In the genomic region with DNA sequence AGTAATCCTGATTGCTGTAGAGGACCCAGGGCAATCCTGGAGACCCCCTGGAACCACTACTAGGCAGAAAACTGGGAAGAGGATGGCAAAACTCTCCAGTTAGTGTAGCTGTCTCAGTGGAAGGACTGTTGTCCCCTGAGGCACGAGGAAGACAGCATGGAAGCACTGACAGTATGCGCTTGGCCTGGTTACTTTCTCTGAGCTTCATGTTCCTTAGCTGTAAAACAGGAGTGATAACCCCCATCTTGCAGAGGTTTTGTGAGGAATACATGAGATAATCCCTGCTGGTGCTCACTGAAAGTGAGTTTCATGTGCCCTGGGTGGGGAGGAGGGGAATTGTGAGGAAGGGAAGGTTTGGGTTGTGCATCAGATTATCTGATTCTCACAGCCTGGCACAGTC, we compare ENCODE assay signal across 1 cellular context.
TF ChIP-seq lines count a peak whose summit lies in the region.

No MANE protein-coding gene starts in this region.

TF ChIP-seq in GM23338, 12 proteins besides CTCF, POLR2A, EP300 and RAD21 (continued from another document):
- TF ChIP-seq CREB1 (CRISPR knock-in tag; IDR thresholded peaks at IDR 0.05; ENCODE audit: low read depth) (no peak), STAT1 (IDR thresholded peaks at IDR 0.05; ENCODE audit: unreplicated experiment) (no peak), JUNB (IDR thresholded peaks at IDR 0.05; ENCODE audit: unreplicated experiment) (no peak), EZH2phosphoT487 (IDR thresholded peaks at IDR 0.05; ENCODE audit: unreplicated experiment) (no peak), EZH2 (IDR thresholded peaks at IDR 0.05; ENCODE audit: low read depth, unreplicated experiment) (no peak), ZNF114 (CRISPR knock-in tag; IDR thresholded peaks at IDR 0.05) (no peak), NANOG (IDR thresholded peaks at IDR 0.05; ENCODE audit: borderline replicate concordance) (no peak), ZNF331 (CRISPR knock-in tag; IDR thresholded peaks at IDR 0.05; ENCODE audit: low read depth) (no peak)
- TF ChIP-seq, protein P1, sequence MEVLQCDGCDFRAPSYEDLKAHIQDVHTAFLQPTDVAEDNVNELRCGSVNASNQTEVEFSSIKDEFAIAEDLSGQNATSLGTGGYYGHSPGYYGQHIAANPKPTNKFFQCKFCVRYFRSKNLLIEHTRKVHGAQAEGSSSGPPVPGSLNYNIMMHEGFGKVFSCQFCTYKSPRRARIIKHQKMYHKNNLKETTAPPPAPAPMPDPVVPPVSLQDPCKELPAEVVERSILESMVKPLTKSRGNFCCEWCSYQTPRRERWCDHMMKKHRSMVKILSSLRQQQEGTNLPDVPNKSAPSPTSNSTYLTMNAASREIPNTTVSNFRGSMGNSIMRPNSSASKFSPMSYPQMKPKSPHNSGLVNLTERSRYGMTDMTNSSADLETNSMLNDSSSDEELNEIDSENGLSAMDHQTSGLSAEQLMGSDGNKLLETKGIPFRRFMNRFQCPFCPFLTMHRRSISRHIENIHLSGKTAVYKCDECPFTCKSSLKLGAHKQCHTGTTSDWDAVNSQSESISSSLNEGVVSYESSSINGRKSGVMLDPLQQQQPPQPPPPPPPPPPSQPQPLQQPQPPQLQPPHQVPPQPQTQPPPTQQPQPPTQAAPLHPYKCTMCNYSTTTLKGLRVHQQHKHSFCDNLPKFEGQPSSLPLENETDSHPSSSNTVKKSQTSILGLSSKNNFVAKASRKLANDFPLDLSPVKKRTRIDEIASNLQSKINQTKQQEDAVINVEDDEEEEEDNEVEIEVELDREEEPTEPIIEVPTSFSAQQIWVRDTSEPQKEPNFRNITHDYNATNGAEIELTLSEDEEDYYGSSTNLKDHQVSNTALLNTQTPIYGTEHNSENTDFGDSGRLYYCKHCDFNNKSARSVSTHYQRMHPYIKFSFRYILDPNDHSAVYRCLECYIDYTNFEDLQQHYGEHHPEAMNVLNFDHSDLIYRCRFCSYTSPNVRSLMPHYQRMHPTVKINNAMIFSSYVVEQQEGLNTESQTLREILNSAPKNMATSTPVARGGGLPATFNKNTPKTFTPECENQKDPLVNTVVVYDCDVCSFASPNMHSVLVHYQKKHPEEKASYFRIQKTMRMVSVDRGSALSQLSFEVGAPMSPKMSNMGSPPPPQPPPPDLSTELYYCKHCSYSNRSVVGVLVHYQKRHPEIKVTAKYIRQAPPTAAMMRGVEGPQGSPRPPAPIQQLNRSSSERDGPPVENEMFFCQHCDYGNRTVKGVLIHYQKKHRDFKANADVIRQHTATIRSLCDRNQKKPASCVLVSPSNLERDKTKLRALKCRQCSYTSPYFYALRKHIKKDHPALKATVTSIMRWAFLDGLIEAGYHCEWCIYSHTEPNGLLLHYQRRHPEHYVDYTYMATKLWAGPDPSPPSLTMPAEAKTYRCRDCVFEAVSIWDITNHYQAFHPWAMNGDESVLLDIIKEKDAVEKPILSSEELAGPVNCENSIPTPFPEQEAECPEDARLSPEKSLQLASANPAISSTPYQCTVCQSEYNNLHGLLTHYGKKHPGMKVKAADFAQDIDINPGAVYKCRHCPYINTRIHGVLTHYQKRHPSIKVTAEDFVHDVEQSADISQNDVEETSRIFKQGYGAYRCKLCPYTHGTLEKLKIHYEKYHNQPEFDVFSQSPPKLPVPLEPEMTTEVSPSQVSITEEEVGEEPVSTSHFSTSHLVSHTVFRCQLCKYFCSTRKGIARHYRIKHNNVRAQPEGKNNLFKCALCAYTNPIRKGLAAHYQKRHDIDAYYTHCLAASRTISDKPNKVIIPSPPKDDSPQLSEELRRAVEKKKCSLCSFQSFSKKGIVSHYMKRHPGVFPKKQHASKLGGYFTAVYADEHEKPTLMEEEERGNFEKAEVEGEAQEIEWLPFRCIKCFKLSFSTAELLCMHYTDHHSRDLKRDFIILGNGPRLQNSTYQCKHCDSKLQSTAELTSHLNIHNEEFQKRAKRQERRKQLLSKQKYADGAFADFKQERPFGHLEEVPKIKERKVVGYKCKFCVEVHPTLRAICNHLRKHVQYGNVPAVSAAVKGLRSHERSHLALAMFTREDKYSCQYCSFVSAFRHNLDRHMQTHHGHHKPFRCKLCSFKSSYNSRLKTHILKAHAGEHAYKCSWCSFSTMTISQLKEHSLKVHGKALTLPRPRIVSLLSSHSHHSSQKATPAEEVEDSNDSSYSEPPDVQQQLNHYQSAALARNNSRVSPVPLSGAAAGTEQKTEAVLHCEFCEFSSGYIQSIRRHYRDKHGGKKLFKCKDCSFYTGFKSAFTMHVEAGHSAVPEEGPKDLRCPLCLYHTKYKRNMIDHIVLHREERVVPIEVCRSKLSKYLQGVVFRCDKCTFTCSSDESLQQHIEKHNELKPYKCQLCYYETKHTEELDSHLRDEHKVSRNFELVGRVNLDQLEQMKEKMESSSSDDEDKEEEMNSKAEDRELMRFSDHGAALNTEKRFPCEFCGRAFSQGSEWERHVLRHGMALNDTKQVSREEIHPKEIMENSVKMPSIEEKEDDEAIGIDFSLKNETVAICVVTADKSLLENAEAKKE (CRISPR knock-in tag; IDR thresholded peaks at IDR 0.05): no peak
- TF ChIP-seq, protein P2, sequence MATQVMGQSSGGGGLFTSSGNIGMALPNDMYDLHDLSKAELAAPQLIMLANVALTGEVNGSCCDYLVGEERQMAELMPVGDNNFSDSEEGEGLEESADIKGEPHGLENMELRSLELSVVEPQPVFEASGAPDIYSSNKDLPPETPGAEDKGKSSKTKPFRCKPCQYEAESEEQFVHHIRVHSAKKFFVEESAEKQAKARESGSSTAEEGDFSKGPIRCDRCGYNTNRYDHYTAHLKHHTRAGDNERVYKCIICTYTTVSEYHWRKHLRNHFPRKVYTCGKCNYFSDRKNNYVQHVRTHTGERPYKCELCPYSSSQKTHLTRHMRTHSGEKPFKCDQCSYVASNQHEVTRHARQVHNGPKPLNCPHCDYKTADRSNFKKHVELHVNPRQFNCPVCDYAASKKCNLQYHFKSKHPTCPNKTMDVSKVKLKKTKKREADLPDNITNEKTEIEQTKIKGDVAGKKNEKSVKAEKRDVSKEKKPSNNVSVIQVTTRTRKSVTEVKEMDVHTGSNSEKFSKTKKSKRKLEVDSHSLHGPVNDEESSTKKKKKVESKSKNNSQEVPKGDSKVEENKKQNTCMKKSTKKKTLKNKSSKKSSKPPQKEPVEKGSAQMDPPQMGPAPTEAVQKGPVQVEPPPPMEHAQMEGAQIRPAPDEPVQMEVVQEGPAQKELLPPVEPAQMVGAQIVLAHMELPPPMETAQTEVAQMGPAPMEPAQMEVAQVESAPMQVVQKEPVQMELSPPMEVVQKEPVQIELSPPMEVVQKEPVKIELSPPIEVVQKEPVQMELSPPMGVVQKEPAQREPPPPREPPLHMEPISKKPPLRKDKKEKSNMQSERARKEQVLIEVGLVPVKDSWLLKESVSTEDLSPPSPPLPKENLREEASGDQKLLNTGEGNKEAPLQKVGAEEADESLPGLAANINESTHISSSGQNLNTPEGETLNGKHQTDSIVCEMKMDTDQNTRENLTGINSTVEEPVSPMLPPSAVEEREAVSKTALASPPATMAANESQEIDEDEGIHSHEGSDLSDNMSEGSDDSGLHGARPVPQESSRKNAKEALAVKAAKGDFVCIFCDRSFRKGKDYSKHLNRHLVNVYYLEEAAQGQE (IDR thresholded peaks at IDR 0.05; ENCODE audit: unreplicated experiment): no peak
